Comparison of ENCODE assay signal across 19 cellular contexts in the genomic region with DNA sequence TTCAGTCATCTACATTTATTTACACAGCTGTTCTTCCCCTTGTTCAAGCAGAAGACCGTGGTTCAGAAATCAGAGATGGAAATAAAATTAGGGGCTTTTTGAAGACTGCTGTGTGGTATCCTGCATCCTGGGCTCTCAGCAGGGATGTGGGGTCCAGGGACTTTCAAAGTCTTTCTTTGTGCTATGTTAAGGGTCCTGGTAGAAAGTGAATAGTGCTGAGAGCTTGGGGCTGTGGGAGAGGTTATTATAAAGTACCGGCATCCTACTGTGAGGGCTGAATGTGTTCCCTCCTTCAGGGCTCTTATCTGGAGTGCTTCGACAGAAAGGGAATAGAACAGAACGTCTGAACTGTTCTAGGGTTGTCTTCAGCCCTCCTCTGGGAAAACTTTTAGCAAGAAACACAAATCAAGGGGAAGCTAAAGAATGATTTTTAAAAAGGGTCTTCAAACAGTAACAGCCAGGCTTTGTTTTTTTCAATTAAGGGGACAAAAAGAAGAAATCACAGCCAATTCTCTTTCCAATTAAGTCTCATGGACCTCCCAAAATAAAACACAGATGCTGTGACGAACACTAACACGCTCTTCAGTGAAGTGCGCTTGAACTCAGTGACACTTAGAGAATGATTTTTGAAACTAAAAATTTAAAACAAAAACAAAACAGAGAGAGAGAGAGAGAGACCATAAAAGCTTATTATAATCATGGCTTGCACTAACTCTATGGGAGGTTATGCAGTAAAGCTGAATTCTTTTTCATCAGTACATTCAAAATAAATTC. TPM values are rescaled to one million over a fixed set of nuclear protein-coding genes. Genes with fewer than 3 reads are reported as not detected.
A peak's percentile ranks its signal among the peaks of the same experiment; 100 is the strongest.
DNase-seq lines count a peak whose midpoint lies in the region; ATAC-seq and TF ChIP-seq lines count a peak whose summit lies in the region.
"Had no signal": no experiment of that assay in that cellular context is flagged by ENCODE, and none has a peak within 500 bp of the region (broad histone marks: within the 10 kb centered on the region; RNA-seq: fewer than 3 reads in every experiment).

No MANE protein-coding gene starts in this region.

- H3K36me3 Mint-ChIP-seq in activated naive CD4-positive, alpha-beta T cell treated with anti-CD3 and anti-CD28 coated beads for 36 hours (ENCODE audit: low read depth) = no peaks in the 10 kb centered on the region
- H3K36me3 Mint-ChIP-seq: activated naive CD8-positive, alpha-beta T cell treated with anti-CD3 and anti-CD28 coated beads, Interleukin-2, amount 10 ng/mL, durations not matched to agents 7 days and 5 days had no signal

- H3K9ac ChIP-seq in mesendoderm (ENCODE audit: low read length) = no peak overlapping the region

- no peak overlapping the region for H3K56ac ChIP-seq in mesendoderm (ENCODE audit: low read length)

- H3K18ac ChIP-seq in mesendoderm (ENCODE audit: low read length) = no peak overlapping the region

- no CpG with 5 or more reads among the region's 7 CpGs for WGBS in mesendoderm (ENCODE audit: extremely low coverage, insufficient coverage, low lambda C conversion rate)

- peak overlapping the region in 24 of 59 donors; percentile 1 to 46 (median 18) for H3K4me3 ChIP-seq in dorsolateral prefrontal cortex
- H3K4me3 ChIP-seq in mesendoderm (ENCODE audit: low read length) = no peak overlapping the region
- H3K4me3 ChIP-seq: suprapubic skin had no signal

- H2BK120ac ChIP-seq in mesendoderm (ENCODE audit: low read depth, low read length) = no peak overlapping the region

- H3K4me1 Mint-ChIP-seq in activated naive CD4-positive, alpha-beta T cell treated with anti-CD3 and anti-CD28 coated beads for 36 hours (ENCODE audit: low read depth) = no peaks in the 10 kb centered on the region
- H3K4me1 Mint-ChIP-seq: activated naive CD8-positive, alpha-beta T cell treated with anti-CD3 and anti-CD28 coated beads, Interleukin-2, amount 10 ng/mL, durations not matched to agents 7 days and 5 days had no signal

- no peak for TF ChIP-seq CTCF in dorsolateral prefrontal cortex (IDR thresholded peaks at IDR 0.05 in 54 of 56, conservative IDR thresholded peaks at IDR 0.05 in 2 of 56; ENCODE audit: low read depth in 1 of 56, partially characterized antibody in 56 of 56)

- peaks cover 2% of the 10 kb centered on the region for H3K27me3 Mint-ChIP-seq in activated naive CD4-positive, alpha-beta T cell treated with anti-CD3 and anti-CD28 coated beads for 36 hours (ENCODE audit: low read depth)

- intact Hi-C loops in dorsolateral prefrontal cortex (cut with DNase I) = loop anchor here in 1 of 2 donors (10.0 kb wide), 1 partner anchor 66 kb away; no protein-coding TSS in a partner anchor
- intact Hi-C loops in activated naive CD4-positive, alpha-beta T cell treated with anti-CD3 and anti-CD28 coated beads for 36 hours (cut with micrococcal nuclease) = no loop called here

- H3K23ac ChIP-seq in mesendoderm (ENCODE audit: low read length) = no peak overlapping the region

- H3K4ac ChIP-seq in mesendoderm (ENCODE audit: low read depth, low read length) = no peak overlapping the region

- H3K9me3 Mint-ChIP-seq in activated naive CD4-positive, alpha-beta T cell treated with anti-CD3 and anti-CD28 coated beads for 36 hours = no peaks in the 10 kb centered on the region
- H3K9me3 Mint-ChIP-seq: activated naive CD8-positive, alpha-beta T cell treated with anti-CD3 and anti-CD28 coated beads, Interleukin-2, amount 10 ng/mL, durations not matched to agents 7 days and 5 days; activated T-cell treated with anti-CD3 and anti-CD28 coated beads, Interleukin-2, amount 50 U/mL, for 72 hours had no signal

- no peaks in the 10 kb centered on the region for H3K79me2 ChIP-seq in mesendoderm (ENCODE audit: control insufficient read depth, insufficient read depth, low read length)

- H3K27me3 ChIP-seq in dorsolateral prefrontal cortex (no peaks in the 10 kb centered on the region), mesendoderm (ENCODE audit: insufficient read depth, low read length, poor library complexity) (no peaks in the 10 kb centered on the region)
- H3K27me3 ChIP-seq: suprapubic skin had no signal

- H3K27ac ChIP-seq in dorsolateral prefrontal cortex (peak overlapping the region in 50 of 59 donors; percentile 1 to 78 (median 50)), mesendoderm (ENCODE audit: low read depth, low read length) (no peak overlapping the region)
- H3K27ac ChIP-seq: RWPE1, suprapubic skin, VCaP had no signal

- no peak overlapping the region for H3K4me3 Mint-ChIP-seq in activated naive CD4-positive, alpha-beta T cell treated with anti-CD3 and anti-CD28 coated beads for 36 hours
- H3K4me3 Mint-ChIP-seq: activated naive CD8-positive, alpha-beta T cell treated with anti-CD3 and anti-CD28 coated beads, Interleukin-2, amount 10 ng/mL, durations not matched to agents 7 days and 5 days; activated T-cell treated with anti-CD3 and anti-CD28 coated beads, Interleukin-2, amount 50 U/mL, for 72 hours had no signal

- H4K8ac ChIP-seq in mesendoderm (ENCODE audit: low read depth, low read length) = no peak overlapping the region

- CTCF ChIA-PET in activated naive CD4-positive, alpha-beta T cell treated with anti-CD3 and anti-CD28 coated beads for 36 hours (lab: Charles Lee) = no interaction called here

- H3K27ac Mint-ChIP-seq in activated naive CD4-positive, alpha-beta T cell treated with anti-CD3 and anti-CD28 coated beads for 36 hours = no peak overlapping the region
- H3K27ac Mint-ChIP-seq: activated naive CD8-positive, alpha-beta T cell treated with anti-CD3 and anti-CD28 coated beads, Interleukin-2, amount 10 ng/mL, durations not matched to agents 7 days and 5 days; activated T-cell treated with anti-CD3 and anti-CD28 coated beads, Interleukin-2, amount 50 U/mL, for 72 hours had no signal

- H4K5ac ChIP-seq in mesendoderm (ENCODE audit: low read length) = no peak overlapping the region

- DNase-seq in ELF-1 (ENCODE audit: low read depth, low spot score) (peak; percentile 71), NCI-H1417 treated with DMSO at 0.1 percent for 48 hours (lab: John Stamatoyannopoulos, UW) (peak; percentile 72), dorsolateral prefrontal cortex (no peak), mesendoderm (peak; percentile 46)
- DNase-seq in activated CD4-positive, alpha-beta T cell treated with anti-CD3 and anti-CD28 coated beads for 48 hours = no peak
- no peak for DNase-seq in activated naive CD4-positive, alpha-beta T cell treated with anti-CD3 and anti-CD28 coated beads for 36 hours
- no peak for DNase-seq in activated CD4-positive, CD25-positive, alpha-beta regulatory T cell treated with anti-CD3 and anti-CD28 coated beads, Interleukin-2, amount 50 U/mL, for 72 hours
- DNase-seq: activated naive CD8-positive, alpha-beta T cell treated with anti-CD3 and anti-CD28 coated beads, Interleukin-2, amount 10 ng/mL, durations not matched to agents 7 days and 5 days; activated T-cell treated with anti-CD3 and anti-CD28 coated beads, Interleukin-2, amount 50 U/mL, for 72 hours; effector CD8-positive, alpha-beta T cell; hippocampal formation; NCI-H2171; NK-92 treated with Interleukin-12 subunit alpha and Interleukin-12 subunit beta, amount 100 ng/mL, for 24 hours; stimulated activated CD4-positive, alpha-beta T cell treated with anti-CD3 and anti-CD28 coated beads, Interleukin-4, amount 100 ng/mL, for 4 hours; T-helper 1 cell had no signal

- no peak overlapping the region for H3K4me2 ChIP-seq in mesendoderm (ENCODE audit: low read length)

- no peaks in the 10 kb centered on the region for H3K79me1 ChIP-seq in mesendoderm (ENCODE audit: low read length)

- no peak overlapping the region for H2BK5ac ChIP-seq in mesendoderm (ENCODE audit: low read length)

- no peaks in the 10 kb centered on the region for H3K36me3 ChIP-seq in mesendoderm (ENCODE audit: control insufficient read depth, insufficient read depth, low read length)
- H3K36me3 ChIP-seq: suprapubic skin had no signal

- no peak for ATAC-seq in HG02840 (IDR thresholded peaks at IDR 0.05; ENCODE audit: low FRiP score, unreplicated experiment)
- ATAC-seq: activated T-cell treated with anti-CD3 and anti-CD28 coated beads, Interleukin-2, amount 50 U/mL, for 72 hours had no signal

- no peak overlapping the region for H2BK15ac ChIP-seq in mesendoderm (replicated peaks; ENCODE audit: low read depth)

- no peaks in the 10 kb centered on the region for H3K4me1 ChIP-seq in mesendoderm (ENCODE audit: control insufficient read depth, low read depth, low read length)
- H3K4me1 ChIP-seq: suprapubic skin had no signal

- no peak overlapping the region for H2AK5ac ChIP-seq in mesendoderm (ENCODE audit: low read length)

RNA-seq across cellular contexts. Expression of gene SLC1A3, which starts 15.7 kb away (rescaled TPM):
- 1,000 to 10,000 TPM in 10 of 120 experiments, 100 to 1,000 TPM in 110; 324 to 1,867 (median 637) TPM for total RNA-seq in dorsolateral prefrontal cortex
- polyA plus RNA-seq in mesendoderm (2013, experiment 1 of 2) = 8.0 TPM
- polyA plus RNA-seq in mesendoderm (2013, experiment 2 of 2) = 8.5 TPM
- total RNA-seq in activated naive CD4-positive, alpha-beta T cell treated with anti-CD3 and anti-CD28 coated beads for 36 hours = under 1 TPM; 0.86 to 0.99 TPM

Comparison
In these comparisons a context has a peak if more than half of its experiments do, and no peak if none do; other contexts are left out.
1. DNase-seq: peak in ELF-1 (single experiment), NCI-H1417 treated with DMSO at 0.1 percent for 48 hours (single experiment) and mesendoderm (single experiment); none in dorsolateral prefrontal cortex (0 of 10), activated CD4-positive, alpha-beta T cell treated with anti-CD3 and anti-CD28 coated beads for 48 hours (single experiment), activated naive CD4-positive, alpha-beta T cell treated with anti-CD3 and anti-CD28 coated beads for 36 hours (single experiment) and activated CD4-positive, CD25-positive, alpha-beta regulatory T cell treated with anti-CD3 and anti-CD28 coated beads, Interleukin-2, amount 50 U/mL, for 72 hours (single experiment).
2. RNA of gene SLC1A3, which starts 15.7 kb away (total RNA-seq): 324 to 1,867 TPM in dorsolateral prefrontal cortex; 0.86 to 0.99 TPM in activated naive CD4-positive, alpha-beta T cell treated with anti-CD3 and anti-CD28 coated beads for 36 hours; every median in the first group is over 100 times any median in the second.